In genomic region chr6:98272061-98272460, GRCh38 we compare ENCODE assay signal across 14 cellular contexts.
"Had no signal": no experiment of that assay in that cellular context is flagged by ENCODE, and none has a peak within 500 bp of the region (broad histone marks: within the 10 kb centered on the region; RNA-seq: fewer than 3 reads in every experiment).

No MANE protein-coding gene starts in this region.

- H3K4me3 ChIP-seq: coronary artery, heart right ventricle, right lobe of liver, testis, tibial nerve had no signal

- H3K27me3 ChIP-seq: heart right ventricle, right lobe of liver, testis, tibial nerve had no signal

- H3K27ac ChIP-seq: coronary artery, heart right ventricle, right lobe of liver, testis, tibial nerve had no signal

- H3K9me3 ChIP-seq: testis, tibial nerve had no signal

- H3K4me1 ChIP-seq: heart right ventricle, right lobe of liver, testis, tibial nerve had no signal

- DNase-seq: effector CD4-positive, alpha-beta T cell; endodermal cell; foreskin melanocyte; heart right ventricle; hypothalamus; kidney glomerular epithelial cell; naive thymus-derived CD4-positive, alpha-beta T cell; nephron progenitor cell; right lobe of liver; stimulated activated CD4-positive, alpha-beta T cell treated with anti-CD3 and anti-CD28 coated beads, Interleukin-4, amount 100 ng/mL, for 24 hours; testis had no signal

- ATAC-seq: heart right ventricle; naive thymus-derived CD4-positive, alpha-beta T cell; right lobe of liver; stimulated activated memory B cell treated with anti-CD40 and anti-IgM and Interleukin-4, amounts not matched to agents 10 μg/mL and 1 μg/mL and 100 μg/mL, for 72 hours had no signal

- H3K36me3 ChIP-seq: heart right ventricle, right lobe of liver, tibial nerve had no signal
